22 cellular contexts compared by ENCODE assay signal in genomic region chr11:111510311-111510710, GRCh38. TPM values are rescaled to one million over a fixed set of nuclear protein-coding genes. Genes with fewer than 3 reads are reported as not detected.
A peak's percentile ranks its signal among the peaks of the same experiment; 100 is the strongest.
DNase-seq lines count a peak whose midpoint lies in the region; ATAC-seq and TF ChIP-seq lines count a peak whose summit lies in the region.
"Had no signal": no experiment of that assay in that cellular context is flagged by ENCODE, and none has a peak within 500 bp of the region (broad histone marks: within the 10 kb centered on the region; RNA-seq: fewer than 3 reads in every experiment).

No MANE protein-coding gene starts in this region.

- DNase-seq in GM23338 (ENCODE audit: low spot score), result no peak
- peak; percentile 89 for DNase-seq in epithelial cell of prostate (ENCODE audit: low read depth, low spot score)
- peak; percentile 3 for DNase-seq in renal cortical epithelial cell (ENCODE audit: low read depth)
- no peak for DNase-seq in SW 1271 (lab: John Stamatoyannopoulos, UW)
- no peak for DNase-seq in DMS114 treated with DMSO at 0.1 percent for 48 hours (lab: John Stamatoyannopoulos, UW; ENCODE audit: unreplicated experiment)
- no peak for DNase-seq in endothelial cell (ENCODE audit: low spot score)
- DNase-seq: activated CD4-positive, alpha-beta T cell treated with anti-CD3 and anti-CD28 coated beads, Interleukin-2, amount 10 ng/mL, durations not matched to agents 24 days and 14 days; activated naive CD8-positive, alpha-beta T cell treated with anti-CD3 and anti-CD28 coated beads, Interleukin-2, amount 50 U/mL, for 24 hours; caudate nucleus; CD4-positive, alpha-beta memory T cell; DND-41; kidney glomerular epithelial cell; NCI-H1417 treated with DMSO at 0.1 percent for 48 hours; NCI-H69; stimulated activated CD4-positive, alpha-beta T cell treated with anti-CD3 and anti-CD28 coated beads, Interleukin-1b, Interleukin-23, amount 100 ng/mL, for 48 hours; stimulated activated naive B cell treated with anti-CD40 and anti-IgM and Interleukin-4, amounts not matched to agents 10 μg/mL and 1 μg/mL and 100 μg/mL, for 72 hours had no signal

- TF ChIP-seq CTCF in GM23338 (conservative IDR thresholded peaks at IDR 0.05; ENCODE audit: low read depth in 2 of 2) (no peak), endothelial cell (IDR thresholded peaks at IDR 0.05; ENCODE audit: unreplicated experiment) (no peak)

- peaks cover 26% of the 10 kb centered on the region for H3K27me3 Mint-ChIP-seq in GM23338 (ENCODE audit: insufficient read depth, low read depth, poor library complexity)
- H3K27me3 Mint-ChIP-seq in endothelial cell (ENCODE audit: unreplicated experiment), result peaks cover 7% of the 10 kb centered on the region

- H3K36me3 ChIP-seq in GM23338 (ENCODE audit: insufficient read depth), result no peaks in the 10 kb centered on the region
- H3K36me3 ChIP-seq: thoracic aorta had no signal

- H3K27ac ChIP-seq in GM23338 (ENCODE audit: low read depth) (no peak overlapping the region), epithelial cell of prostate (peak overlapping the region; percentile 85)
- H3K27ac ChIP-seq: thoracic aorta had no signal

- no peak overlapping the region for H3K4me3 ChIP-seq in GM23338
- H3K4me3 ChIP-seq: thoracic aorta had no signal

- peaks cover 6% of the 10 kb centered on the region; the same call in 1 of the 2 replicates for H3F3A ChIP-seq in GM23338 (replicated peaks; ENCODE audit: low read depth)

- no peaks in the 10 kb centered on the region for H3K9me2 ChIP-seq in GM23338 (ENCODE audit: insufficient read depth)

- H2AFZ ChIP-seq in GM23338, result peak overlapping the region; percentile 39; the same call in 1 of the 2 replicates

- peaks cover 36% of the 10 kb centered on the region for H3K27me3 ChIP-seq in GM23338 (ENCODE audit: insufficient read depth)

- H3K9me3 Mint-ChIP-seq in GM23338 (no peaks in the 10 kb centered on the region), endothelial cell (ENCODE audit: unreplicated experiment) (no peaks in the 10 kb centered on the region)
- H3K9me3 Mint-ChIP-seq: activated naive CD8-positive, alpha-beta T cell treated with anti-CD3 and anti-CD28 coated beads, Interleukin-2, amount 50 U/mL, for 24 hours; activated T-helper 17 cell treated with anti-CD3 and anti-CD28 coated beads, Interleukin-2, amount 50 U/mL, for 72 hours; nephron; stimulated activated naive B cell treated with anti-CD40 and anti-IgM and Interleukin-4, amounts not matched to agents 10 μg/mL and 1 μg/mL and 100 μg/mL, for 72 hours had no signal

- no peaks in the 10 kb centered on the region for H3K36me3 Mint-ChIP-seq in GM23338 (ENCODE audit: low read depth)
- H3K36me3 Mint-ChIP-seq in endothelial cell (ENCODE audit: low read depth, unreplicated experiment), result no peaks in the 10 kb centered on the region
- H3K36me3 Mint-ChIP-seq: stimulated activated naive B cell treated with anti-CD40 and anti-IgM and Interleukin-4, amounts not matched to agents 10 μg/mL and 1 μg/mL and 100 μg/mL, for 72 hours had no signal

- no peak overlapping the region for H3K4me2 ChIP-seq in GM23338

- no peaks in the 10 kb centered on the region for H4K20me1 ChIP-seq in GM23338 (replicated peaks; ENCODE audit: insufficient read depth)

- H3K4me1 Mint-ChIP-seq in GM23338, result peaks cover 11% of the 10 kb centered on the region; the same call in 2 of the 3 replicates
- peaks cover 3% of the 10 kb centered on the region for H3K4me1 Mint-ChIP-seq in endothelial cell (ENCODE audit: unreplicated experiment)
- H3K4me1 Mint-ChIP-seq: activated T-helper 17 cell treated with anti-CD3 and anti-CD28 coated beads, Interleukin-2, amount 50 U/mL, for 72 hours had no signal

- H3K4me3 Mint-ChIP-seq in GM23338 (no peak overlapping the region), endothelial cell (ENCODE audit: unreplicated experiment) (no peak overlapping the region)
- H3K4me3 Mint-ChIP-seq: activated CD4-positive, alpha-beta T cell treated with anti-CD3 and anti-CD28 coated beads, Interleukin-2, amount 10 ng/mL, durations not matched to agents 24 days and 14 days; activated naive CD8-positive, alpha-beta T cell treated with anti-CD3 and anti-CD28 coated beads, Interleukin-2, amount 50 U/mL, for 24 hours; activated T-helper 17 cell treated with anti-CD3 and anti-CD28 coated beads, Interleukin-2, amount 50 U/mL, for 72 hours; CD4-positive, alpha-beta memory T cell; stimulated activated naive B cell treated with anti-CD40 and anti-IgM and Interleukin-4, amounts not matched to agents 10 μg/mL and 1 μg/mL and 100 μg/mL, for 72 hours had no signal

- no peaks in the 10 kb centered on the region for H3K79me2 ChIP-seq in GM23338 (replicated peaks; ENCODE audit: insufficient read depth)

- ATAC-seq in GM23338 (no peak), SK-N-SH treated with all-trans-retinoic acid at 6 μM for 48 hours (peak; percentile 15; the same call in 1 of the 3 replicates)
- ATAC-seq: activated naive CD8-positive, alpha-beta T cell treated with anti-CD3 and anti-CD28 coated beads, Interleukin-2, amount 50 U/mL, for 24 hours; activated T-helper 17 cell treated with anti-CD3 and anti-CD28 coated beads, Interleukin-2, amount 50 U/mL, for 72 hours; HepG2; stimulated activated naive B cell treated with anti-CD40 and anti-IgM and Interleukin-4, amounts not matched to agents 10 μg/mL and 1 μg/mL and 100 μg/mL, for 72 hours had no signal

- H3K27ac Mint-ChIP-seq in GM23338 (peak overlapping the region; percentile 3; the same call in 1 of the 2 replicates), endothelial cell (ENCODE audit: unreplicated experiment) (no peak overlapping the region)
- H3K27ac Mint-ChIP-seq: activated CD4-positive, alpha-beta T cell treated with anti-CD3 and anti-CD28 coated beads, Interleukin-2, amount 10 ng/mL, durations not matched to agents 24 days and 14 days; activated naive CD8-positive, alpha-beta T cell treated with anti-CD3 and anti-CD28 coated beads, Interleukin-2, amount 50 U/mL, for 24 hours; activated T-helper 17 cell treated with anti-CD3 and anti-CD28 coated beads, Interleukin-2, amount 50 U/mL, for 72 hours; CD4-positive, alpha-beta memory T cell; nephron; stimulated activated naive B cell treated with anti-CD40 and anti-IgM and Interleukin-4, amounts not matched to agents 10 μg/mL and 1 μg/mL and 100 μg/mL, for 72 hours had no signal

- peaks cover 22% of the 10 kb centered on the region for H3K4me1 ChIP-seq in GM23338 (ENCODE audit: insufficient read depth)

TF ChIP-seq in GM23338, 12 proteins besides CTCF, POLR2A, EP300 and RAD21:
- TF ChIP-seq EZH2 (IDR thresholded peaks at IDR 0.05; ENCODE audit: low read depth, unreplicated experiment), result no peak
- no peak for TF ChIP-seq ZNF331 (CRISPR knock-in tag; IDR thresholded peaks at IDR 0.05; ENCODE audit: low read depth)
TF ChIP-seq in GM23338: peak in this region for 0.

TF ChIP-seq in SK-N-SH treated with all-trans-retinoic acid at 6 μM for 48 hours, 23 proteins besides CTCF, POLR2A, EP300 and RAD21:
- TF ChIP-seq ZNF565 (CRISPR knock-in tag; conservative IDR thresholded peaks at IDR 0.05; ENCODE audit: low read depth) (no peak), ZNF8 (CRISPR knock-in tag; IDR thresholded peaks at IDR 0.05) (no peak), ZFP3 (CRISPR knock-in tag; IDR thresholded peaks at IDR 0.05) (no peak), SNAI2 (CRISPR knock-in tag; IDR thresholded peaks at IDR 0.05) (no peak), TOX (CRISPR knock-in tag; IDR thresholded peaks at IDR 0.05; ENCODE audit: borderline replicate concordance) (no peak), ISL1 (CRISPR knock-in tag; IDR thresholded peaks at IDR 0.05) (no peak)

RNA-seq across cellular contexts. Expression of gene BTG4, which starts 1.9 kb away (rescaled TPM):
- 0.31 TPM in 1 of 2 replicates, not detected in the other for total RNA-seq in GM23338 (2014; rRNA removed; shearing (Covaris generic))
- polyA plus RNA-seq in GM23338 (2016; fragmentation: Nextera tagmentation; extraction: Ambion mirVana), result 0.21 TPM in 1 of 2 replicates, not detected in the other
- total RNA-seq in renal cortical epithelial cell (not detected in 2 replicates), endothelial cell (ENCODE audit: unreplicated experiment) (not detected)
- total RNA-seq: activated CD4-positive, alpha-beta T cell treated with anti-CD3 and anti-CD28 coated beads, Interleukin-2, amount 10 ng/mL, durations not matched to agents 24 days and 14 days; activated T-helper 17 cell treated with anti-CD3 and anti-CD28 coated beads, Interleukin-2, amount 50 U/mL, for 72 hours; CD4-positive, alpha-beta memory T cell; HepG2; thoracic aorta had no signal
- polyA plus RNA-seq: CD4-positive, alpha-beta memory T cell; esophagus; HepG2 had no signal

RNA-seq across cellular contexts. Expression of gene HOATZ, which starts 4.3 kb away (rescaled TPM):
- total RNA-seq in GM23338 (2014; rRNA removed; shearing (Covaris generic)), result not detected in 2 replicates
- polyA plus RNA-seq in GM23338 (2016; fragmentation: Nextera tagmentation; extraction: Ambion mirVana), result not detected in 2 replicates
- total RNA-seq in renal cortical epithelial cell (not detected in 2 replicates), endothelial cell (ENCODE audit: unreplicated experiment) (not detected)
- total RNA-seq: activated CD4-positive, alpha-beta T cell treated with anti-CD3 and anti-CD28 coated beads, Interleukin-2, amount 10 ng/mL, durations not matched to agents 24 days and 14 days; activated T-helper 17 cell treated with anti-CD3 and anti-CD28 coated beads, Interleukin-2, amount 50 U/mL, for 72 hours; CD4-positive, alpha-beta memory T cell; HepG2; thoracic aorta had no signal
- polyA plus RNA-seq: CD4-positive, alpha-beta memory T cell; esophagus; HepG2 had no signal

RNA-seq across cellular contexts. Expression of gene LAYN, which starts 30.2 kb away (rescaled TPM):
- 4.3 and 6.8 TPM in 2 replicates for total RNA-seq in GM23338 (2014; rRNA removed; shearing (Covaris generic))
- 6.8 and 7.9 TPM in 2 replicates for polyA plus RNA-seq in GM23338 (2016; fragmentation: Nextera tagmentation; extraction: Ambion mirVana)
- 10.0 and 61.1 TPM in 2 replicates for total RNA-seq in renal cortical epithelial cell
- 26.2 TPM for total RNA-seq in endothelial cell (ENCODE audit: unreplicated experiment)
- total RNA-seq: CD4-positive, alpha-beta memory T cell; HepG2 had no signal
- polyA plus RNA-seq: CD4-positive, alpha-beta memory T cell had no signal

Comparison
In these comparisons a context has a peak if more than half of its experiments do, and no peak if none do; other contexts are left out.
1. DNase-seq: peak in epithelial cell of prostate (single experiment) and renal cortical epithelial cell (single experiment); none in GM23338 (single experiment), SW 1271 (0 of 2), DMS114 treated with DMSO at 0.1 percent for 48 hours (single experiment) and endothelial cell (single experiment).